22 cellular contexts compared by ENCODE assay signal in genomic region chr16:67464565-67464964, GRCh38. TPM values are rescaled to one million over a fixed set of nuclear protein-coding genes. Genes with fewer than 3 reads are reported as not detected.
DNase-seq lines count a peak whose midpoint lies in the region; ATAC-seq and TF ChIP-seq lines count a peak whose summit lies in the region.
"Had no signal": no experiment of that assay in that cellular context is flagged by ENCODE, and none has a peak within 500 bp of the region (broad histone marks: within the 10 kb centered on the region; RNA-seq: fewer than 3 reads in every experiment).

No MANE protein-coding gene starts in this region.

- H3K9me3 ChIP-seq in right cardiac atrium (ENCODE audit: control insufficient read depth, low read length), result no peaks in the 10 kb centered on the region
- H3K9me3 ChIP-seq in gastroesophageal sphincter, result no peaks in the 10 kb centered on the region
- H3K9me3 ChIP-seq: A549 had no signal

- ATAC-seq in right cardiac atrium (no peak), Right ventricle myocardium superior (ENCODE audit: poor library complexity) (no peak), gastroesophageal sphincter (no peak)

- 84% methylated on average over 2 of the region's 2 CpGs for WGBS in right cardiac atrium
- WGBS in gastroesophageal sphincter (ENCODE audit: low coverage in 1 of 2), 2 donors, result 60% methylated on average over 1 of the region's 2 CpGs; no CpG with 5 or more reads in 1 of the 2 donors

- TF ChIP-seq CTCF in gastroesophageal sphincter (IDR thresholded peaks at IDR 0.05), result no peak

- intact Hi-C loops in right cardiac atrium (cut with DNase I), result no loop called here
- intact Hi-C loops in Right ventricle myocardium superior (cut with DNase I), result loop anchor here (2.0 kb wide), 1 partner anchor 38 kb away; no protein-coding TSS in a partner anchor

- H3K27ac ChIP-seq in right cardiac atrium (ENCODE audit: low read length) (no peak overlapping the region), gastroesophageal sphincter (no peak overlapping the region)
- H3K27ac ChIP-seq: A549, PC-9 had no signal

- DNase-seq in right cardiac atrium (peak in 2 of 3 donors; percentile 10 to 22), Right ventricle myocardium superior (no peak), medulla oblongata (ENCODE audit: extremely low spot score) (peak; percentile 72), pons (ENCODE audit: low spot score) (peak; percentile 26), GM03348 (ENCODE audit: low spot score) (no peak)
- no peak for DNase-seq in activated CD8-positive, alpha-beta memory T cell treated with anti-CD3 and anti-CD28 coated beads for 24 hours
- DNase-seq: DMS 273 treated with DMSO at 0.1 percent for 48 hours, GF-D8, HFFc6, Kasumi-1, MM.1S, NCI-H1105, NCI-H1694, NCI-H524, PC-9 had no signal

- peaks cover 0 to 13% of the 10 kb centered on the region in 2 donors for H3K36me3 ChIP-seq in gastroesophageal sphincter

- TF ChIP-seq POLR2A in gastroesophageal sphincter (IDR thresholded peaks at IDR 0.05), result no peak

- H3K4me1 ChIP-seq in right cardiac atrium (ENCODE audit: control insufficient read depth, insufficient read depth, low read length) (peaks cover 18% of the 10 kb centered on the region), gastroesophageal sphincter (peaks cover 3 to 71% (median 36%) of the 10 kb centered on the region in 3 donors)

- H3K27me3 ChIP-seq in right cardiac atrium (ENCODE audit: control insufficient read depth, insufficient read depth), result no peaks in the 10 kb centered on the region
- no peaks in the 10 kb centered on the region for H3K27me3 ChIP-seq in gastroesophageal sphincter

- no peak for TF ChIP-seq EP300 in gastroesophageal sphincter (IDR thresholded peaks at IDR 0.05)

- H3K4me3 ChIP-seq in right cardiac atrium (ENCODE audit: low read length) (no peak overlapping the region), gastroesophageal sphincter (no peak overlapping the region)
- H3K4me3 ChIP-seq: A549, PC-9 had no signal

RNA-seq across cellular contexts. Expression of gene ATP6V0D1, which starts 16.4 kb away (rescaled TPM):
- 10 to 100 TPM; 64.1 to 79.4 (median 68.2) TPM for total RNA-seq in right cardiac atrium
- 44.6 TPM for polyA plus RNA-seq in right cardiac atrium
- 59.9 TPM for total RNA-seq in Right ventricle myocardium superior
- total RNA-seq in gastroesophageal sphincter, result 100 to 1,000 TPM in 2 of 4 donors, 10 to 100 TPM in 2; 94.2 to 145 (median 110) TPM

RNA-seq across cellular contexts. Expression of gene AGRP, which starts 18.8 kb away (rescaled TPM):
- not detected for total RNA-seq in right cardiac atrium
- polyA plus RNA-seq in right cardiac atrium, result not detected
- not detected for total RNA-seq in Right ventricle myocardium superior
- total RNA-seq in gastroesophageal sphincter, result not detected
- total RNA-seq: Daoy, H4, HFFc6, HT1080, PC-9 had no signal
- polyA plus RNA-seq: A549, IgD-negative memory B cell had no signal

RNA-seq across cellular contexts. Expression of gene HSD11B2, which starts 33.6 kb away (rescaled TPM):
- total RNA-seq in right cardiac atrium, result 1 to 10 TPM in 1 of 4 donors, under 1 TPM in 3; 0.42 to 1.6 (median 0.64) TPM
- 0.38 TPM for polyA plus RNA-seq in right cardiac atrium
- 0.89 TPM for total RNA-seq in Right ventricle myocardium superior
- total RNA-seq in gastroesophageal sphincter, result 1 to 10 TPM in 1 of 4 donors, under 1 TPM in 2, not detected in 1; 0.19 to 2.1 (median 0.27) TPM
- total RNA-seq: Daoy, HFFc6 had no signal
- polyA plus RNA-seq: CD14-positive monocyte, IgD-negative memory B cell had no signal

RNA-seq across cellular contexts. Expression of gene ZDHHC1, which starts 48.3 kb away (rescaled TPM):
- total RNA-seq in right cardiac atrium (10 to 100 TPM in 1 of 4 donors, 1 to 10 TPM in 3; 6.4 to 10.4 (median 6.4) TPM), Right ventricle myocardium superior (3.4 TPM), gastroesophageal sphincter (10 to 100 TPM in 3 of 4 donors, 1 to 10 TPM in 1; 7.5 to 26.7 (median 17.3) TPM)
- polyA plus RNA-seq in right cardiac atrium, result 5.2 TPM

Comparison
In these comparisons a context has a peak if more than half of its experiments do, and no peak if none do; other contexts are left out.
1. DNase-seq: peak in right cardiac atrium (2 of 3), medulla oblongata (single experiment) and pons (single experiment); none in Right ventricle myocardium superior (single experiment), GM03348 (single experiment) and activated CD8-positive, alpha-beta memory T cell treated with anti-CD3 and anti-CD28 coated beads for 24 hours (single experiment).